ENCODE assay signal across 26 cellular contexts in the genomic region with DNA sequence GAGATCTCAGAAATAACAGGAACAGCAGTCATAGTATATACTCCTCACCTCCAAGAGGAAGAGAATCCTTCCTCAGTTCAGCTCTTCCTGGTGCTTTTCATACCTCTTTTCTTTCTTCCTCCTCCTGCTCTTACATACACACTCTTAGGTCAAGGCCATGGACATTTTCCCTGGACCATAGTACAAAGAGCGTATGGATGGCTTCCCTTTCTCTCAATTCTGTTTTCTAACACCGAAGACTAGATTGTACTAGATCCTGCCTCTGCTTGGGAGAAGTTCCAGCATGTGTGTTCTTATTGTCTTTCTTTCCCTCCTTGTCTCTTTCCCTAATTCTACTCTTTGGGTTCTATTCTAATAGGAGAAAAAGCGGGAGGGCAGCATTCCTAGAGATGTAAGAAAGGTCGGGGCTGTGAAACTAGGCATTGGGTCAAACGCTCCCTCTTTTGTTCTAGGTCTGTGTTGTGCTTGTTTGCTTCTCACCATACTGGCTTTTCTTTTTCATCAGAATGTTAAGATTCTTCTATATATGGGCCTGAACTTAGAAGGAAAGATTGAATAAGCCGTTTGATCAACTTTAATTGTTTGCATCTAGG.
"Had no signal": no experiment of that assay in that cellular context is flagged by ENCODE, and none has a peak within 500 bp of the region (broad histone marks: within the 10 kb centered on the region; RNA-seq: fewer than 3 reads in every experiment).

No MANE protein-coding gene starts in this region.

- DNase-seq: activated CD4-positive, alpha-beta memory T cell treated with anti-CD3 and anti-CD28 coated beads, Interleukin-2, amount 10 ng/mL, durations not matched to agents 7 days and 5 days; activated CD4-positive, alpha-beta T cell treated with anti-CD3 and anti-CD28 coated beads for 1 hour; activated CD4-positive, alpha-beta T cell treated with anti-CD3 and anti-CD28 coated beads, Interleukin-2, amount 10 ng/mL, durations not matched to agents 7 days and 5 days; activated CD8-positive, alpha-beta memory T cell treated with anti-CD3 and anti-CD28 coated beads, Interleukin-2, amount 50 U/mL, for 48 hours; activated gamma-delta T cell treated with Interleukin-2 at 50 U/mL for 16 hours; activated naive CD4-positive, alpha-beta T cell treated with anti-CD3 and anti-CD28 coated beads, Interleukin-2, amount 50 U/mL, for 16 hours; activated T-cell treated with anti-CD3 and anti-CD28 coated beads, Interleukin-2, amount 50 U/mL, for 24 hours; foreskin keratinocyte; islet precursor cell; left ventricle myocardium inferior; mucosa of descending colon; retina; sigmoid colon; small intestine; stimulated activated CD4-positive, alpha-beta T cell treated with anti-CD3 and anti-CD28 coated beads, Interleukin-4, amount 100 ng/mL, for 24 hours; stimulated activated naive B cell treated with anti-CD40 and anti-IgM and Interleukin-4, amounts not matched to agents 10 μg/mL and 1 μg/mL and 100 μg/mL, for 72 hours; tibial artery had no signal

- H3K9me3 Mint-ChIP-seq: activated CD4-positive, alpha-beta memory T cell treated with anti-CD3 and anti-CD28 coated beads, Interleukin-2, amount 10 ng/mL, durations not matched to agents 7 days and 5 days; activated CD4-positive, alpha-beta T cell treated with anti-CD3 and anti-CD28 coated beads, Interleukin-2, amount 10 ng/mL, durations not matched to agents 7 days and 5 days; activated T-cell treated with anti-CD3 and anti-CD28 coated beads, Interleukin-2, amount 50 U/mL, for 24 hours; central memory CD8-positive, alpha-beta T cell; dendritic cell treated with granulocyte-macrophage colony-stimulating factor and Interleukin-4, amounts not matched to agents 40 ng/mL and 50 ng/mL, for 4 days; natural killer cell treated with Interleukin-12 subunit alpha and Interleukin-12 subunit beta and Interleukin-15 and Interleukin-18, amount 100 ng/mL, for 72 hours; stimulated activated naive B cell treated with anti-CD40 and anti-IgM and Interleukin-4, amounts not matched to agents 10 μg/mL and 1 μg/mL and 100 μg/mL, for 72 hours; T-helper 1 cell treated with Interleukin-12 subunit alpha and Interleukin-12 subunit beta and Interleukin-4 antibody, amounts not matched to agents 30 μg/mL and 1 μg/mL, for 36 hours had no signal

- H3K4me3 Mint-ChIP-seq: activated CD4-positive, alpha-beta memory T cell treated with anti-CD3 and anti-CD28 coated beads, Interleukin-2, amount 10 ng/mL, durations not matched to agents 7 days and 5 days; activated CD4-positive, alpha-beta T cell treated with anti-CD3 and anti-CD28 coated beads, Interleukin-2, amount 10 ng/mL, durations not matched to agents 7 days and 5 days; activated T-cell treated with anti-CD3 and anti-CD28 coated beads, Interleukin-2, amount 50 U/mL, for 24 hours; central memory CD8-positive, alpha-beta T cell; dendritic cell treated with granulocyte-macrophage colony-stimulating factor and Interleukin-4, amounts not matched to agents 40 ng/mL and 50 ng/mL, for 4 days; natural killer cell treated with Interleukin-12 subunit alpha and Interleukin-12 subunit beta and Interleukin-15 and Interleukin-18, amount 100 ng/mL, for 72 hours; stimulated activated naive B cell treated with anti-CD40 and anti-IgM and Interleukin-4, amounts not matched to agents 10 μg/mL and 1 μg/mL and 100 μg/mL, for 72 hours; T-helper 1 cell treated with Interleukin-12 subunit alpha and Interleukin-12 subunit beta and Interleukin-4 antibody, amounts not matched to agents 30 μg/mL and 1 μg/mL, for 36 hours had no signal

- H3K4me1 Mint-ChIP-seq: activated CD4-positive, alpha-beta memory T cell treated with anti-CD3 and anti-CD28 coated beads, Interleukin-2, amount 10 ng/mL, durations not matched to agents 7 days and 5 days; central memory CD8-positive, alpha-beta T cell had no signal

- H3K27ac ChIP-seq: breast epithelium, esophagus muscularis mucosa, foreskin keratinocyte, left ventricle myocardium inferior, neutrophil, sigmoid colon, suprapubic skin, tibial artery had no signal

- H3K9me3 ChIP-seq: breast epithelium, esophagus muscularis mucosa, left ventricle myocardium inferior, mucosa of descending colon, neutrophil, sigmoid colon, suprapubic skin, tibial artery had no signal

- H3K27me3 ChIP-seq: breast epithelium, esophagus muscularis mucosa, foreskin keratinocyte, neutrophil, sigmoid colon, suprapubic skin, tibial artery had no signal

- H3K4me1 ChIP-seq: breast epithelium, esophagus muscularis mucosa, foreskin keratinocyte, left ventricle myocardium inferior, sigmoid colon, suprapubic skin, tibial artery had no signal

- H3K4me3 ChIP-seq: breast epithelium, esophagus muscularis mucosa, left ventricle myocardium inferior, lung, mucosa of descending colon, sigmoid colon, suprapubic skin, tibial artery had no signal

- H3K36me3 ChIP-seq: breast epithelium had no signal

- H3K27ac Mint-ChIP-seq: activated CD4-positive, alpha-beta memory T cell treated with anti-CD3 and anti-CD28 coated beads, Interleukin-2, amount 10 ng/mL, durations not matched to agents 7 days and 5 days; activated CD4-positive, alpha-beta T cell treated with anti-CD3 and anti-CD28 coated beads, Interleukin-2, amount 10 ng/mL, durations not matched to agents 7 days and 5 days; activated T-cell treated with anti-CD3 and anti-CD28 coated beads, Interleukin-2, amount 50 U/mL, for 24 hours; dendritic cell treated with granulocyte-macrophage colony-stimulating factor and Interleukin-4, amounts not matched to agents 40 ng/mL and 50 ng/mL, for 4 days; natural killer cell treated with Interleukin-12 subunit alpha and Interleukin-12 subunit beta and Interleukin-15 and Interleukin-18, amount 100 ng/mL, for 72 hours; stimulated activated naive B cell treated with anti-CD40 and anti-IgM and Interleukin-4, amounts not matched to agents 10 μg/mL and 1 μg/mL and 100 μg/mL, for 72 hours; T-helper 1 cell treated with Interleukin-12 subunit alpha and Interleukin-12 subunit beta and Interleukin-4 antibody, amounts not matched to agents 30 μg/mL and 1 μg/mL, for 36 hours had no signal

- ATAC-seq: foreskin keratinocyte; mucosa of descending colon; natural killer cell treated with Interleukin-12 subunit alpha and Interleukin-12 subunit beta and Interleukin-15 and Interleukin-18, amount 100 ng/mL, for 72 hours; stimulated activated naive B cell treated with anti-CD40 and anti-IgM and Interleukin-4, amounts not matched to agents 10 μg/mL and 1 μg/mL and 100 μg/mL, for 72 hours had no signal
